1 cellular context compared by ENCODE assay signal in the genomic region with DNA sequence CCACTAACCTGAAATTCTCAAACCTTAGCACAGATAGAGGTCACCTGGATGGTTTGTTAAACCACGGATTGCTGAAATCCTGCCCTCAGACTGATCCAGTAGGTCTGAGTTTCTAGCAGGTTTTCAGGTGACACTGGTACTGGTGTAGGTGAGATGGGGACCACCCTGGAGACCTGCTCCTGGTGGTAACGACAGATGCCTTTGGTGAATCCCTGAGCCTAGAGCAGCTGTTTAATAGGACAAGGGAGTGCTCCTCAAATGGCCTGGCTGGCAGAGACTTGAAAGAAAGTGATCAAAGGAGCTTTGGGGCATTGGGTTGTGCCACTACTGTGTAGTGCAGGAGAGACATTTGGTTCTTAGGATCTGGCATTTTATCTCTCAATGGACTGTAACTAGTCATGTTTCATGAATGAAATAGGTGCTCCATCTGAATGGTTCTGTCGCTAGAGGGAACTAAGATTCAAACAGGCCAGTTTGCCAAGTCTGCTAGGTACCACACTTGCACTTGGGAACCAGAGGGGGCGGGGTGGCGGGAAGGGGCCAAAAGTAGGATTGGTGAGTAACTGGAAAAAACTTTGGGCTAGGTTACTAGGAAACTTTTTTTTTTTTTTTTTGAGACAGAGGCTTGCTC.
A peak's percentile ranks its signal among the peaks of the same experiment; 100 is the strongest.
TF ChIP-seq lines count a peak whose summit lies in the region.

No MANE protein-coding gene starts in this region.

TF ChIP-seq in A549, 52 proteins besides CTCF, POLR2A, EP300 and RAD21 (continued from another document):
- TF ChIP-seq, protein P1, sequence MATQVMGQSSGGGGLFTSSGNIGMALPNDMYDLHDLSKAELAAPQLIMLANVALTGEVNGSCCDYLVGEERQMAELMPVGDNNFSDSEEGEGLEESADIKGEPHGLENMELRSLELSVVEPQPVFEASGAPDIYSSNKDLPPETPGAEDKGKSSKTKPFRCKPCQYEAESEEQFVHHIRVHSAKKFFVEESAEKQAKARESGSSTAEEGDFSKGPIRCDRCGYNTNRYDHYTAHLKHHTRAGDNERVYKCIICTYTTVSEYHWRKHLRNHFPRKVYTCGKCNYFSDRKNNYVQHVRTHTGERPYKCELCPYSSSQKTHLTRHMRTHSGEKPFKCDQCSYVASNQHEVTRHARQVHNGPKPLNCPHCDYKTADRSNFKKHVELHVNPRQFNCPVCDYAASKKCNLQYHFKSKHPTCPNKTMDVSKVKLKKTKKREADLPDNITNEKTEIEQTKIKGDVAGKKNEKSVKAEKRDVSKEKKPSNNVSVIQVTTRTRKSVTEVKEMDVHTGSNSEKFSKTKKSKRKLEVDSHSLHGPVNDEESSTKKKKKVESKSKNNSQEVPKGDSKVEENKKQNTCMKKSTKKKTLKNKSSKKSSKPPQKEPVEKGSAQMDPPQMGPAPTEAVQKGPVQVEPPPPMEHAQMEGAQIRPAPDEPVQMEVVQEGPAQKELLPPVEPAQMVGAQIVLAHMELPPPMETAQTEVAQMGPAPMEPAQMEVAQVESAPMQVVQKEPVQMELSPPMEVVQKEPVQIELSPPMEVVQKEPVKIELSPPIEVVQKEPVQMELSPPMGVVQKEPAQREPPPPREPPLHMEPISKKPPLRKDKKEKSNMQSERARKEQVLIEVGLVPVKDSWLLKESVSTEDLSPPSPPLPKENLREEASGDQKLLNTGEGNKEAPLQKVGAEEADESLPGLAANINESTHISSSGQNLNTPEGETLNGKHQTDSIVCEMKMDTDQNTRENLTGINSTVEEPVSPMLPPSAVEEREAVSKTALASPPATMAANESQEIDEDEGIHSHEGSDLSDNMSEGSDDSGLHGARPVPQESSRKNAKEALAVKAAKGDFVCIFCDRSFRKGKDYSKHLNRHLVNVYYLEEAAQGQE (IDR thresholded peaks at IDR 0.05) = no peak; the same call in 1 of the 2 replicates
- TF ChIP-seq, protein P2, sequence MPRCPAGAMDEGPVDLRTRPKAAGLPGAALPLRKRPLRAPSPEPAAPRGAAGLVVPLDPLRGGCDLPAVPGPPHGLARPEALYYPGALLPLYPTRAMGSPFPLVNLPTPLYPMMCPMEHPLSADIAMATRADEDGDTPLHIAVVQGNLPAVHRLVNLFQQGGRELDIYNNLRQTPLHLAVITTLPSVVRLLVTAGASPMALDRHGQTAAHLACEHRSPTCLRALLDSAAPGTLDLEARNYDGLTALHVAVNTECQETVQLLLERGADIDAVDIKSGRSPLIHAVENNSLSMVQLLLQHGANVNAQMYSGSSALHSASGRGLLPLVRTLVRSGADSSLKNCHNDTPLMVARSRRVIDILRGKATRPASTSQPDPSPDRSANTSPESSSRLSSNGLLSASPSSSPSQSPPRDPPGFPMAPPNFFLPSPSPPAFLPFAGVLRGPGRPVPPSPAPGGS (IDR thresholded peaks at IDR 0.05) = no peak
- TF ChIP-seq NR3C1 (IDR thresholded peaks at IDR 0.05) (no peak), BHLHE40 (IDR thresholded peaks at IDR 0.05; ENCODE audit: low read depth, low read length) (no peak), FOSL2 (IDR thresholded peaks at IDR 0.05) (no peak), FOSL2 (CRISPR knock-in tag; IDR thresholded peaks at IDR 0.05) (no peak), JUN (IDR thresholded peaks at IDR 0.05) (no peak; a peak in 1 of 5 replicates), NFE2L2 (conservative IDR thresholded peaks at IDR 0.05; ENCODE audit: low read length) (no peak), HOXB5 (CRISPR knock-in tag; IDR thresholded peaks at IDR 0.05) (no peak), RCOR1 (IDR thresholded peaks at IDR 0.05; ENCODE audit: low read depth, low read length) (no peak), SREBF2 (IDR thresholded peaks at IDR 0.05) (no peak), ZC3H11A (IDR thresholded peaks at IDR 0.05) (no peak), ZSCAN20 (CRISPR knock-in tag; IDR thresholded peaks at IDR 0.05) (no peak), TP53 (CRISPR knock-in tag; IDR thresholded peaks at IDR 0.05) (no peak; the same call in 1 of the 2 replicates), POLR2AphosphoS2 (conservative IDR thresholded peaks at IDR 0.05; ENCODE audit: low read length) (peak; percentile 50), CHD4 (IDR thresholded peaks at IDR 0.05; ENCODE audit: borderline replicate concordance) (no peak)
- TF ChIP-seq, protein P3, sequence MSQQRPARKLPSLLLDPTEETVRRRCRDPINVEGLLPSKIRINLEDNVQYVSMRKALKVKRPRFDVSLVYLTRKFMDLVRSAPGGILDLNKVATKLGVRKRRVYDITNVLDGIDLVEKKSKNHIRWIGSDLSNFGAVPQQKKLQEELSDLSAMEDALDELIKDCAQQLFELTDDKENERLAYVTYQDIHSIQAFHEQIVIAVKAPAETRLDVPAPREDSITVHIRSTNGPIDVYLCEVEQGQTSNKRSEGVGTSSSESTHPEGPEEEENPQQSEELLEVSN (IDR thresholded peaks at IDR 0.05; ENCODE audit: borderline replicate concordance, low read depth) = no peak
- TF ChIP-seq, protein P4, sequence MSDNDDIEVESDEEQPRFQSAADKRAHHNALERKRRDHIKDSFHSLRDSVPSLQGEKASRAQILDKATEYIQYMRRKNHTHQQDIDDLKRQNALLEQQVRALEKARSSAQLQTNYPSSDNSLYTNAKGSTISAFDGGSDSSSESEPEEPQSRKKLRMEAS (IDR thresholded peaks at IDR 0.05) = 0 out of 2 replicates have a peak, but pooled peaks have one; percentile 13
- TF ChIP-seq, protein P5, sequence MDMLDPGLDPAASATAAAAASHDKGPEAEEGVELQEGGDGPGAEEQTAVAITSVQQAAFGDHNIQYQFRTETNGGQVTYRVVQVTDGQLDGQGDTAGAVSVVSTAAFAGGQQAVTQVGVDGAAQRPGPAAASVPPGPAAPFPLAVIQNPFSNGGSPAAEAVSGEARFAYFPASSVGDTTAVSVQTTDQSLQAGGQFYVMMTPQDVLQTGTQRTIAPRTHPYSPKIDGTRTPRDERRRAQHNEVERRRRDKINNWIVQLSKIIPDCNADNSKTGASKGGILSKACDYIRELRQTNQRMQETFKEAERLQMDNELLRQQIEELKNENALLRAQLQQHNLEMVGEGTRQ (IDR thresholded peaks at IDR 0.05) = no peak
